ENCODE assay signal across 17 cellular contexts in genomic region chr21:15781986-15782385, GRCh38. TPM values are rescaled to one million over a fixed set of nuclear protein-coding genes. Genes with fewer than 3 reads are reported as not detected.
DNase-seq lines count a peak whose midpoint lies in the region; ATAC-seq, FAIRE-seq and TF ChIP-seq lines count a peak whose summit lies in the region.
"Had no signal": no experiment of that assay in that cellular context is flagged by ENCODE, and none has a peak within 500 bp of the region (broad histone marks: within the 10 kb centered on the region; RNA-seq: fewer than 3 reads in every experiment).

No MANE protein-coding gene starts in this region.

- no peak overlapping the region for H3K27ac ChIP-seq in upper lobe of right lung
- H3K27ac ChIP-seq: 22Rv1 had no signal

- DNase-seq in Right ventricle myocardium superior: peak; percentile 24
- DNase-seq in Right ventricle myocardium inferior (ENCODE audit: missing footprints): no peak
- DNase-seq in mesenteric fat pad (ENCODE audit: low spot score): peak; percentile 67
- no peak for DNase-seq in upper lobe of right lung
- DNase-seq in NCI-H1417 (lab: John Stamatoyannopoulos, UW): no peak
- no peak for DNase-seq in GM19239 (ENCODE audit: insufficient read length, low spot score)
- DNase-seq: AML-193, C1 segment of cervical spinal cord, DMS79, EL, GOT3, H9 had no signal

- FAIRE-seq in GM19239 (lab: Jason Lieb, UNC): no peak
- FAIRE-seq: G401.6, GM12891 had no signal

- H3K4me1 ChIP-seq in upper lobe of right lung: no peaks in the 10 kb centered on the region

- H3K36me3 ChIP-seq in upper lobe of right lung: peaks cover 18% of the 10 kb centered on the region

- TF ChIP-seq CTCF in upper lobe of right lung (IDR thresholded peaks at IDR 0.05): no peak

- no peaks in the 10 kb centered on the region for H3K27me3 ChIP-seq in upper lobe of right lung

- intact Hi-C loops in Right ventricle myocardium superior (cut with DNase I) (no loop called here), Right ventricle myocardium inferior (cut with DNase I) (no loop called here), upper lobe of right lung (cut with DNase I) (no loop called here)

- ATAC-seq in Right ventricle myocardium superior (ENCODE audit: poor library complexity) (no peak), Right ventricle myocardium inferior (no peak), esophagus mucosa (peak; percentile 52), upper lobe of right lung (peak; percentile 41), HG03469 (IDR thresholded peaks at IDR 0.05; ENCODE audit: unreplicated experiment) (no peak)

- H3K4me3 ChIP-seq in upper lobe of right lung: no peak overlapping the region

- H3K9me3 ChIP-seq in upper lobe of right lung: no peaks in the 10 kb centered on the region

RNA-seq across cellular contexts. Expression of gene USP25, which starts 52.2 kb away (rescaled TPM):
- total RNA-seq in Right ventricle myocardium superior (46.0 TPM), Right ventricle myocardium inferior (48.4 TPM), esophagus mucosa (28.4 TPM), mesenteric fat pad (52.3 TPM), upper lobe of right lung (65.0 TPM)

Comparison
In these comparisons a context has a peak if more than half of its experiments do, and no peak if none do; other contexts are left out.
1. DNase-seq: peak in Right ventricle myocardium superior (single experiment) and mesenteric fat pad (single experiment); none in Right ventricle myocardium inferior (single experiment), upper lobe of right lung (single experiment), NCI-H1417 (0 of 3) and GM19239 (single experiment).
2. ATAC-seq: peak in esophagus mucosa (single experiment) and upper lobe of right lung (single experiment); none in Right ventricle myocardium superior (single experiment), Right ventricle myocardium inferior (single experiment) and HG03469 (single experiment).